ENCODE assay signal across 1 cellular context in the genomic region with DNA sequence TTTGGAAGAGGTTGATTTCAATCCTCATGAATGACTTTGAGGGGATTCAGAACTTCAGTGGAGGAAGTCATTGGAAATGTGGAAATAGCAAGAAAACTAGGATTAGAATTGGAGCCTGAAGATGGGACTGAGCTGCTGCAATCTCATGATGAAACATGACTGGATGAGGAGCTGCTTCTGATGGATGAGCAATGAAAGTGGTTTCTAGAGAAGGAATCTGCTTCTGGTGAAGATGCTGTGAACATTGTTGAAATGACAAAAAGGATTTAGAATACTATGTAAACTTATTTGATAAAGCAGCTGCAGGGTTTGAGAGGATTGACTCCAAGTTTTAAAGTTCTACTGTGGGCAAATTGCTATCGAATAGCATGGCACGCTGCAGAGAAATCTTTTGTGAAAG.
A peak's percentile ranks its signal among the peaks of the same experiment; 100 is the strongest.
TF ChIP-seq lines count a peak whose summit lies in the region.

No MANE protein-coding gene starts in this region.

TF ChIP-seq in IMR-90, 13 proteins besides CTCF, POLR2A, EP300 and RAD21:
- TF ChIP-seq, protein P1, sequence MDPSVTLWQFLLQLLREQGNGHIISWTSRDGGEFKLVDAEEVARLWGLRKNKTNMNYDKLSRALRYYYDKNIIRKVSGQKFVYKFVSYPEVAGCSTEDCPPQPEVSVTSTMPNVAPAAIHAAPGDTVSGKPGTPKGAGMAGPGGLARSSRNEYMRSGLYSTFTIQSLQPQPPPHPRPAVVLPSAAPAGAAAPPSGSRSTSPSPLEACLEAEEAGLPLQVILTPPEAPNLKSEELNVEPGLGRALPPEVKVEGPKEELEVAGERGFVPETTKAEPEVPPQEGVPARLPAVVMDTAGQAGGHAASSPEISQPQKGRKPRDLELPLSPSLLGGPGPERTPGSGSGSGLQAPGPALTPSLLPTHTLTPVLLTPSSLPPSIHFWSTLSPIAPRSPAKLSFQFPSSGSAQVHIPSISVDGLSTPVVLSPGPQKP (IDR thresholded peaks at IDR 0.05; ENCODE audit: borderline replicate concordance, low read depth, low read length) = no peak
- TF ChIP-seq RFX5 (IDR thresholded peaks at IDR 0.05; ENCODE audit: low read depth, low read length) (no peak), CEBPB (IDR thresholded peaks at IDR 0.05; ENCODE audit: low read depth, low read length) (0 out of 2 replicates have a peak, but pooled peaks have one; percentile 10)
